In the genomic region with DNA sequence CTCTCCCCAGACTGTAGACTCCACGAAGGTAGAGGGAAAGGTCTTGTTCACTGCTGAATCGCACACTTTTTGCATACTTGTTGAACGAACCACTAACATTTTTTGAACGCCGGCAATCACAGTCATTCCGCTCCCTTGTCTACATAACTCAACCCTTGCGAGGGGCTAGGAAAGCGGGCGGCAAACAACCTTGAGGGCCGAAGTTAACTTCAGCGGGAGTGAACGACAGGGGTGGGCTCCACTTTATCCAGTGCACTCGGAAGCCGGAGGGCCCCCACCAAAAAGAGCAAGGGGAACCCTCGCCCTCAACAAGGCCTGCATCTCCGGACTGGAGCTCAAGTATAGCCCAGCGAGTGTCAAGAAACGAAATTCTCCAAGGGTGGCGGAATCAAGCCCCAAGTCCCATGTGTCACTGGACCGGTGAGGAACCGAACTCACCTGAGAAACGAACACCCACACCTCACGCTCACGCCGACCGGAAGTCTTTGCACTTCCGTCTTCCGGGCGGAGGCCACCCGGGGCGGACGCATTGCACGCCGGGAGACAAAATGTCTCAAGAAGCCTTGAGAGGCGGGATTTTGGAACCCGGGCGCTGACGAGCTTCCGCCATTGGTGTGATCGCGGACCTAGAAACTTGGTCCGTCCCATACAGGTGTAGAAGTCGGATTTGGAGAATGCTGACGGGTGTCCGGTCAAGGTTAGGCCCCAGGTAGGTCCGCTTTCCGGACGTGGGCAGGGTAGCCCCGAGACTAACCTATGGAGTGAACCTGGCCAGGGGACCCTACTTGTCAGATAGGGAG, we compare ENCODE assay signal across 1 cellular context.
TF ChIP-seq lines count a peak whose summit lies in the region.

A gene (minus strand): TSS at position 484 of the 800 bp plus-strand sequence. CDS start 1,644 bp downstream, outside the sequence.

TF ChIP-seq in GM12878, 131 proteins besides CTCF, POLR2A, EP300 and RAD21 (continued from another document):
- TF ChIP-seq, protein P1, sequence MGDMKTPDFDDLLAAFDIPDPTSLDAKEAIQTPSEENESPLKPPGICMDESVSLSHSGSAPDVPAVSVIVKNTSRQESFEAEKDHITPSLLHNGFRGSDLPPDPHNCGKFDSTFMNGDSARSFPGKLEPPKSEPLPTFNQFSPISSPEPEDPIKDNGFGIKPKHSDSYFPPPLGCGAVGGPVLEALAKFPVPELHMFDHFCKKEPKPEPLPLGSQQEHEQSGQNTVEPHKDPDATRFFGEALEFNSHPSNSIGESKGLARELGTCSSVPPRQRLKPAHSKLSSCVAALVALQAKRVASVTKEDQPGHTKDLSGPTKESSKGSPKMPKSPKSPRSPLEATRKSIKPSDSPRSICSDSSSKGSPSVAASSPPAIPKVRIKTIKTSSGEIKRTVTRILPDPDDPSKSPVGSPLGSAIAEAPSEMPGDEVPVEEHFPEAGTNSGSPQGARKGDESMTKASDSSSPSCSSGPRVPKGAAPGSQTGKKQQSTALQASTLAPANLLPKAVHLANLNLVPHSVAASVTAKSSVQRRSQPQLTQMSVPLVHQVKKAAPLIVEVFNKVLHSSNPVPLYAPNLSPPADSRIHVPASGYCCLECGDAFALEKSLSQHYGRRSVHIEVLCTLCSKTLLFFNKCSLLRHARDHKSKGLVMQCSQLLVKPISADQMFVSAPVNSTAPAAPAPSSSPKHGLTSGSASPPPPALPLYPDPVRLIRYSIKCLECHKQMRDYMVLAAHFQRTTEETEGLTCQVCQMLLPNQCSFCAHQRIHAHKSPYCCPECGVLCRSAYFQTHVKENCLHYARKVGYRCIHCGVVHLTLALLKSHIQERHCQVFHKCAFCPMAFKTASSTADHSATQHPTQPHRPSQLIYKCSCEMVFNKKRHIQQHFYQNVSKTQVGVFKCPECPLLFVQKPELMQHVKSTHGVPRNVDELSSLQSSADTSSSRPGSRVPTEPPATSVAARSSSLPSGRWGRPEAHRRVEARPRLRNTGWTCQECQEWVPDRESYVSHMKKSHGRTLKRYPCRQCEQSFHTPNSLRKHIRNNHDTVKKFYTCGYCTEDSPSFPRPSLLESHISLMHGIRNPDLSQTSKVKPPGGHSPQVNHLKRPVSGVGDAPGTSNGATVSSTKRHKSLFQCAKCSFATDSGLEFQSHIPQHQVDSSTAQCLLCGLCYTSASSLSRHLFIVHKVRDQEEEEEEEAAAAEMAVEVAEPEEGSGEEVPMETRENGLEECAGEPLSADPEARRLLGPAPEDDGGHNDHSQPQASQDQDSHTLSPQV (IDR thresholded peaks at IDR 0.05) = no peak
- TF ChIP-seq RB1 (IDR thresholded peaks at IDR 0.05; ENCODE audit: borderline replicate concordance) (0 out of 2 replicates have a peak, but pooled peaks have one; percentile 66), TARDBP (IDR thresholded peaks at IDR 0.05; ENCODE audit: borderline replicate concordance) (no peak), SUPT20H (IDR thresholded peaks at IDR 0.05; ENCODE audit: borderline replicate concordance, control insufficient read depth, low read depth, low read length) (no peak), PAX5 (IDR thresholded peaks at IDR 0.05; ENCODE audit: borderline replicate concordance, low read depth, low read length) (peak; percentile 27; the same call in 1 of the 2 replicates), CHD4 (IDR thresholded peaks at IDR 0.05) (no peak), NRF1 (conservative IDR thresholded peaks at IDR 0.05; ENCODE audit: low read depth, low read length) (no peak)
- TF ChIP-seq, protein P2, sequence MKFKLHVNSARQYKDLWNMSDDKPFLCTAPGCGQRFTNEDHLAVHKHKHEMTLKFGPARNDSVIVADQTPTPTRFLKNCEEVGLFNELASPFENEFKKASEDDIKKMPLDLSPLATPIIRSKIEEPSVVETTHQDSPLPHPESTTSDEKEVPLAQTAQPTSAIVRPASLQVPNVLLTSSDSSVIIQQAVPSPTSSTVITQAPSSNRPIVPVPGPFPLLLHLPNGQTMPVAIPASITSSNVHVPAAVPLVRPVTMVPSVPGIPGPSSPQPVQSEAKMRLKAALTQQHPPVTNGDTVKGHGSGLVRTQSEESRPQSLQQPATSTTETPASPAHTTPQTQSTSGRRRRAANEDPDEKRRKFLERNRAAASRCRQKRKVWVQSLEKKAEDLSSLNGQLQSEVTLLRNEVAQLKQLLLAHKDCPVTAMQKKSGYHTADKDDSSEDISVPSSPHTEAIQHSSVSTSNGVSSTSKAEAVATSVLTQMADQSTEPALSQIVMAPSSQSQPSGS (IDR thresholded peaks at IDR 0.05; ENCODE audit: low read length) = no peak
- TF ChIP-seq, protein P3, sequence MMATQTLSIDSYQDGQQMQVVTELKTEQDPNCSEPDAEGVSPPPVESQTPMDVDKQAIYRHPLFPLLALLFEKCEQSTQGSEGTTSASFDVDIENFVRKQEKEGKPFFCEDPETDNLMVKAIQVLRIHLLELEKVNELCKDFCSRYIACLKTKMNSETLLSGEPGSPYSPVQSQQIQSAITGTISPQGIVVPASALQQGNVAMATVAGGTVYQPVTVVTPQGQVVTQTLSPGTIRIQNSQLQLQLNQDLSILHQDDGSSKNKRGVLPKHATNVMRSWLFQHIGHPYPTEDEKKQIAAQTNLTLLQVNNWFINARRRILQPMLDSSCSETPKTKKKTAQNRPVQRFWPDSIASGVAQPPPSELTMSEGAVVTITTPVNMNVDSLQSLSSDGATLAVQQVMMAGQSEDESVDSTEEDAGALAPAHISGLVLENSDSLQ (IDR thresholded peaks at IDR 0.05) = peak; percentile 47; the same call in 1 of the 2 replicates
